ENCODE assay signal across 8 cellular contexts in the genomic region with DNA sequence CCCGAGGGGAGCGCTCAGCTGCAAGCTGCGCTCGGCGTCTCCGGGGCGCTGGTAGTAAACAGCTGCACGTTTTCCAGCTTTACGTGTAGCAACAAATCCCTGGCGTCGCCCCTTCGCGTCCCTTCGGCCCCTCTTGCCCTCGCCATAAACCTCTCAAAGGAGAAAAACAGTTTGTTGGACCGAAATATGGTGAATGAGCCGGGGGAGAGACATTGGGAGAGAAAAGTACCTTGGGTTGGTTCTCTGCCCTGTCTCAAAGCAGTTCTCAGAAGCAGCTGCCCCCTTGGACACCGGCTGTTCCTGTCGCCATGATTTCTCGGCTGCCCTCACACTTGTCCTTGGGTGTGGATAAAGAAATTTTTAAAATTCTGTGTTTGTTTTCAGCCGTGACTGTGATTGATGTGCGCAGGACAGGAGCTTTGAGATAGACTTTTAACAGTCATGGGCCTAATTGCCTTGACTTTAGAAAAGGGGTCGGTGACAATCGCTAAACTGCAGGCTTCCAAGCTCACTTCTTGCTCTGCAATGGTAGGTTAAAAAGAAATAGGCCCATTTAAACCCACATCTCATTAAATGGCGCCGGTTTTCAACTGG. TPM values are rescaled to one million over a fixed set of nuclear protein-coding genes. Genes with fewer than 3 reads are reported as not detected.
DNase-seq lines count a peak whose midpoint lies in the region; ATAC-seq, FAIRE-seq and TF ChIP-seq lines count a peak whose summit lies in the region.

No MANE protein-coding gene starts in this region.

- H3K4me1 ChIP-seq in right cardiac atrium (ENCODE audit: control insufficient read depth, insufficient read depth, low read length) = peaks cover 7% of the 10 kb centered on the region
- peaks cover 9% of the 10 kb centered on the region for H3K4me1 ChIP-seq in skeletal muscle satellite cell (ENCODE audit: control insufficient read depth, insufficient read depth, low read length)

- no peaks in the 10 kb centered on the region for H3K36me3 ChIP-seq in skeletal muscle satellite cell (ENCODE audit: insufficient read depth, low read length)

- H3K27me3 ChIP-seq in right cardiac atrium (ENCODE audit: control insufficient read depth, insufficient read depth) (no peaks in the 10 kb centered on the region), skeletal muscle satellite cell (ENCODE audit: control insufficient read depth, insufficient read depth, low read length) (no peaks in the 10 kb centered on the region)

- peak overlapping the region; percentile 80 for H3K27ac ChIP-seq in VCaP
- H3K27ac ChIP-seq in right cardiac atrium (ENCODE audit: low read length) = no peak overlapping the region

- CTCF ChIA-PET in activated CD4-positive, alpha-beta T cell treated with anti-CD3 and anti-CD28 coated beads, Interleukin-2, amount 10 ng/mL, durations not matched to agents 7 days and 5 days (lab: Charles Lee) = interaction anchor here (0.7 to 1.4 kb wide), 5 partner anchors 16 to 528 kb away, joined by 3 to 8 read pairs (median 5); no protein-coding TSS in a partner anchor

- no peaks in the 10 kb centered on the region for H3K27me3 Mint-ChIP-seq in activated CD4-positive, alpha-beta T cell treated with anti-CD3 and anti-CD28 coated beads, Interleukin-2, amount 10 ng/mL, durations not matched to agents 7 days and 5 days

- TF ChIP-seq POLR2A in GM12891 (IDR thresholded peaks at IDR 0.05; ENCODE audit: low read depth, low read length) = no peak

- no peaks in the 10 kb centered on the region for H3K9me3 Mint-ChIP-seq in activated CD4-positive, alpha-beta T cell treated with anti-CD3 and anti-CD28 coated beads, Interleukin-2, amount 10 ng/mL, durations not matched to agents 7 days and 5 days

- peak overlapping the region; percentile 47 for H3K4me3 ChIP-seq in right cardiac atrium (ENCODE audit: low read length)
- peak overlapping the region; percentile 82 for H3K4me3 ChIP-seq in skeletal muscle satellite cell (ENCODE audit: low read length)

- H3K9me3 ChIP-seq in right cardiac atrium (ENCODE audit: control insufficient read depth, low read length) = no peaks in the 10 kb centered on the region
- H3K9me3 ChIP-seq in skeletal muscle satellite cell (replicated peaks; ENCODE audit: low read length) = no peaks in the 10 kb centered on the region

- ATAC-seq in right cardiac atrium (no peak), GM19023 (IDR thresholded peaks at IDR 0.05; ENCODE audit: unreplicated experiment) (no peak), HG03280 (IDR thresholded peaks at IDR 0.05; ENCODE audit: unreplicated experiment) (no peak)

- peak overlapping the region; percentile 80 for H3K9ac ChIP-seq in skeletal muscle satellite cell (ENCODE audit: low read depth, low read length)

- peaks cover 7% of the 10 kb centered on the region for H3K36me3 Mint-ChIP-seq in activated CD4-positive, alpha-beta T cell treated with anti-CD3 and anti-CD28 coated beads, Interleukin-2, amount 10 ng/mL, durations not matched to agents 7 days and 5 days (ENCODE audit: low read depth)

- peak overlapping the region; percentile 89 for H3K4me2 ChIP-seq in skeletal muscle satellite cell (ENCODE audit: low read length)

- H3K27ac Mint-ChIP-seq in activated CD4-positive, alpha-beta T cell treated with anti-CD3 and anti-CD28 coated beads, Interleukin-2, amount 10 ng/mL, durations not matched to agents 7 days and 5 days = peak overlapping the region; percentile 96

- intact Hi-C loops in right cardiac atrium (cut with DNase I) = loop anchor here in 1 of 4 donors (10.0 kb wide), 1 partner anchor 191 kb away; a partner anchor contains a TSS

- DNase-seq in activated CD4-positive, alpha-beta T cell treated with anti-CD3 and anti-CD28 coated beads, Interleukin-2, amount 10 ng/mL, durations not matched to agents 7 days and 5 days = no peak
- no peak for DNase-seq in activated CD4-positive, alpha-beta T cell treated with anti-CD3 and anti-CD28 coated beads, Interleukin-2, amount 50 U/mL, for 4 hours
- DNase-seq in right cardiac atrium = no peak
- no peak for DNase-seq in GM12891 (ENCODE audit: insufficient read length, low spot score)

- 6% methylated on average over 26 of the region's 26 CpGs for WGBS in right cardiac atrium

- POLR2A ChIA-PET in activated CD4-positive, alpha-beta T cell treated with anti-CD3 and anti-CD28 coated beads, Interleukin-2, amount 10 ng/mL, durations not matched to agents 7 days and 5 days (lab: Charles Lee) = interaction anchor here (0.6 to 1.5 kb wide), 2 partner anchors 189 to 644 kb away, joined by 3 to 4 read pairs; a partner anchor contains a TSS

- FAIRE-seq in GM12891 (lab: Jason Lieb, UNC) = no peak

- TF ChIP-seq CTCF in VCaP (conservative IDR thresholded peaks at IDR 0.05) = no peak

- H3K4me1 Mint-ChIP-seq in activated CD4-positive, alpha-beta T cell treated with anti-CD3 and anti-CD28 coated beads, Interleukin-2, amount 10 ng/mL, durations not matched to agents 7 days and 5 days = peaks cover 46% of the 10 kb centered on the region

- peak overlapping the region; percentile 94 for H3K4me3 Mint-ChIP-seq in activated CD4-positive, alpha-beta T cell treated with anti-CD3 and anti-CD28 coated beads, Interleukin-2, amount 10 ng/mL, durations not matched to agents 7 days and 5 days

TF ChIP-seq in GM12891, 5 proteins besides CTCF, POLR2A, EP300 and RAD21:
- TF ChIP-seq PAX5 (IDR thresholded peaks at IDR 0.05; ENCODE audit: insufficient read depth, low read length, severe bottlenecking) (no peak), SPI1 (IDR thresholded peaks at IDR 0.05; ENCODE audit: low read depth, low read length) (no peak), POLR2AphosphoS5 (IDR thresholded peaks at IDR 0.05; ENCODE audit: low read depth, low read length) (no peak), POU2F2 (IDR thresholded peaks at IDR 0.05; ENCODE audit: low read depth, low read length) (no peak), TAF1 (IDR thresholded peaks at IDR 0.05; ENCODE audit: low read depth, low read length) (no peak)

RNA-seq across cellular contexts. Expression of a gene that starts 0.8 kb away (rescaled TPM):
- total RNA-seq in activated CD4-positive, alpha-beta T cell treated with anti-CD3 and anti-CD28 coated beads, Interleukin-2, amount 10 ng/mL, durations not matched to agents 7 days and 5 days = 10 to 100 TPM; 13.6 to 17.3 TPM
- total RNA-seq in right cardiac atrium = 1 to 10 TPM; 6.1 to 8.1 (median 6.6) TPM
- polyA plus RNA-seq in right cardiac atrium = 4.8 TPM
- 12.2 and 16.4 TPM in 2 replicates for total RNA-seq in skeletal muscle satellite cell (2012; rRNA removed)
- polyA plus RNA-seq in GM12891 (2012; ENCODE audit: low read depth, missing spikeins) = 15.3 TPM

RNA-seq across cellular contexts. Expression of a gene that starts 52.5 kb away (rescaled TPM):
- 10 to 100 TPM; 34.4 to 38.9 TPM for total RNA-seq in activated CD4-positive, alpha-beta T cell treated with anti-CD3 and anti-CD28 coated beads, Interleukin-2, amount 10 ng/mL, durations not matched to agents 7 days and 5 days
- 100 to 1,000 TPM; 111 to 153 (median 125) TPM for total RNA-seq in right cardiac atrium
- polyA plus RNA-seq in right cardiac atrium = 91.3 TPM
- 37.4 and 55.8 TPM in 2 replicates for total RNA-seq in skeletal muscle satellite cell (2012; rRNA removed)
- polyA plus RNA-seq in GM12891 (2012; ENCODE audit: low read depth, missing spikeins) = 32.2 TPM
